ENCODE assay signal across 33 cellular contexts in genomic region chrX:19655032-19655431, GRCh38.
"Had no signal": no experiment of that assay in that cellular context is flagged by ENCODE, and none has a peak within 500 bp of the region (broad histone marks: within the 10 kb centered on the region; RNA-seq: fewer than 3 reads in every experiment).

No MANE protein-coding gene starts in this region.

- ATAC-seq: activated CD8-positive, alpha-beta T cell treated with anti-CD3 and anti-CD28 coated beads for 36 hours; activated naive CD4-positive, alpha-beta T cell treated with anti-CD3 and anti-CD28 coated beads, Interleukin-2, amount 50 U/mL, for 72 hours; activated T-cell treated with anti-CD3 and anti-CD28 coated beads, Interleukin-2, amount 50 U/mL, for 4 hours; activated T-helper 17 cell treated with anti-CD3 and anti-CD28 coated beads, Interleukin-2, amount 50 U/mL, for 72 hours; body of pancreas had no signal

- H3K9me3 Mint-ChIP-seq: activated B cell treated with CpG ODN at 0.5 μM for 24 hours; activated CD4-positive, alpha-beta memory T cell treated with anti-CD3 and anti-CD28 coated beads for 36 hours; activated CD8-positive, alpha-beta T cell treated with anti-CD3 and anti-CD28 coated beads for 36 hours; activated naive CD4-positive, alpha-beta T cell treated with anti-CD3 and anti-CD28 coated beads, Interleukin-2, amount 10 ng/mL, durations not matched to agents 7 days and 5 days; activated naive CD4-positive, alpha-beta T cell treated with anti-CD3 and anti-CD28 coated beads, Interleukin-2, amount 50 U/mL, for 72 hours; activated T-cell treated with anti-CD3 and anti-CD28 coated beads, Interleukin-2, amount 50 U/mL, for 4 hours; activated T-helper 1 cell treated with anti-CD3 and anti-CD28 coated beads, Interleukin-12 subunit alpha, Interleukin-12 subunit beta, Interleukin-2, Interleukin-4 antibody, amounts not matched to agents 30 ng/mL and 10 ng/mL and 1 ng/mL, durations not matched to agents 14 hours and 24 hours and 36 hours; activated T-helper 17 cell treated with anti-CD3 and anti-CD28 coated beads, Interleukin-2, amount 50 U/mL, for 72 hours; T-helper 1 cell treated with Interleukin-12 subunit alpha and Interleukin-12 subunit beta and Interleukin-4 antibody, amounts not matched to agents 30 μg/mL and 1 μg/mL, for 36 hours; T-helper 2 cell treated with Interferon-gamma antibody and Interleukin-4, amounts not matched to agents 5 μg/mL and 100 μg/mL, for 36 hours had no signal

- H3K27me3 Mint-ChIP-seq: activated B cell treated with CpG ODN at 0.5 μM for 24 hours; activated CD4-positive, alpha-beta memory T cell treated with anti-CD3 and anti-CD28 coated beads for 36 hours; activated CD4-positive, alpha-beta T cell treated with anti-CD3 and anti-CD28 coated beads, Interleukin-2, amount 10 ng/mL, durations not matched to agents 24 days and 14 days; activated CD8-positive, alpha-beta T cell treated with anti-CD3 and anti-CD28 coated beads for 36 hours; activated naive CD4-positive, alpha-beta T cell treated with anti-CD3 and anti-CD28 coated beads, Interleukin-2, amount 10 ng/mL, durations not matched to agents 7 days and 5 days; activated naive CD8-positive, alpha-beta T cell treated with anti-CD3 and anti-CD28 coated beads for 36 hours; activated T-helper 17 cell treated with anti-CD3 and anti-CD28 coated beads, Interleukin-2, amount 50 U/mL, for 72 hours had no signal

- H3K4me3 Mint-ChIP-seq: activated B cell treated with CpG ODN at 0.5 μM for 24 hours; activated CD4-positive, alpha-beta memory T cell treated with anti-CD3 and anti-CD28 coated beads for 36 hours; activated CD4-positive, alpha-beta T cell treated with anti-CD3 and anti-CD28 coated beads, Interleukin-2, amount 10 ng/mL, durations not matched to agents 24 days and 14 days; activated CD8-positive, alpha-beta T cell treated with anti-CD3 and anti-CD28 coated beads for 36 hours; activated naive CD4-positive, alpha-beta T cell treated with anti-CD3 and anti-CD28 coated beads, Interleukin-2, amount 10 ng/mL, durations not matched to agents 7 days and 5 days; activated naive CD8-positive, alpha-beta T cell treated with anti-CD3 and anti-CD28 coated beads for 36 hours; activated T-cell treated with anti-CD3 and anti-CD28 coated beads, Interleukin-2, amount 50 U/mL, for 4 hours; activated T-helper 1 cell treated with anti-CD3 and anti-CD28 coated beads, Interleukin-12 subunit alpha, Interleukin-12 subunit beta, Interleukin-2, Interleukin-4 antibody, amounts not matched to agents 30 ng/mL and 10 ng/mL and 1 ng/mL, durations not matched to agents 14 hours and 24 hours and 36 hours; activated T-helper 17 cell treated with anti-CD3 and anti-CD28 coated beads, Interleukin-2, amount 50 U/mL, for 72 hours; T-helper 1 cell treated with Interleukin-12 subunit alpha and Interleukin-12 subunit beta and Interleukin-4 antibody, amounts not matched to agents 30 μg/mL and 1 μg/mL, for 36 hours; T-helper 2 cell treated with Interferon-gamma antibody and Interleukin-4, amounts not matched to agents 5 μg/mL and 100 μg/mL, for 36 hours had no signal

- H3K9me3 ChIP-seq: adrenal gland, body of pancreas, breast epithelium had no signal

- H3K27ac ChIP-seq: adrenal gland, body of pancreas, brain microvascular endothelial cell, breast epithelium, VCaP had no signal

- DNase-seq: activated B cell treated with CpG ODN at 0.5 μM for 24 hours; activated CD4-positive, alpha-beta memory T cell treated with anti-CD3 and anti-CD28 coated beads for 36 hours; activated CD4-positive, alpha-beta T cell treated with anti-CD3 and anti-CD28 coated beads for 4 hours; activated CD4-positive, alpha-beta T cell treated with anti-CD3 and anti-CD28 coated beads, Interleukin-2, amount 10 ng/mL, durations not matched to agents 24 days and 14 days; activated CD4-positive, alpha-beta T cell treated with anti-CD3 and anti-CD28 coated beads, Interleukin-2, amount 50 U/mL, for 1 hour; activated CD4-positive, alpha-beta T cell treated with anti-CD3 and anti-CD28 coated beads, Interleukin-2, amount 50 U/mL, for 4 hours; activated CD4-positive, CD25-positive, alpha-beta regulatory T cell treated with anti-CD3 and anti-CD28 coated beads, Interleukin-2, amount 50 U/mL, for 72 hours; activated CD8-positive, alpha-beta memory T cell treated with anti-CD3 and anti-CD28 coated beads, Interleukin-2, amount 50 U/mL, for 4 hours; activated CD8-positive, alpha-beta T cell treated with anti-CD3 and anti-CD28 coated beads for 36 hours; activated effector memory CD4-positive, alpha-beta T cell treated with anti-CD3 and anti-CD28 coated beads, Interleukin-2, amount 50 U/mL, for 16 hours; activated gamma-delta T cell treated with Interleukin-2 at 50 U/mL for 16 hours; activated naive CD4-positive, alpha-beta T cell; activated naive CD4-positive, alpha-beta T cell treated with anti-CD3 and anti-CD28 coated beads, Interleukin-2, amount 10 ng/mL, durations not matched to agents 7 days and 5 days; activated naive CD8-positive, alpha-beta T cell treated with anti-CD3 and anti-CD28 coated beads for 36 hours; activated T-cell treated with anti-CD3 and anti-CD28 coated beads for 4 hours; activated T-cell treated with anti-CD3 and anti-CD28 coated beads, Interleukin-2, amount 50 U/mL, for 1 hour; activated T-cell treated with anti-CD3 and anti-CD28 coated beads, Interleukin-2, amount 50 U/mL, for 4 hours; adrenal gland; amniotic stem cell; aorta; body of pancreas; brain microvascular endothelial cell; central memory CD4-positive, alpha-beta T cell; T-helper 1 cell; T-helper 2 cell; T-helper 9 cell had no signal

- H3K27me3 ChIP-seq: adrenal gland, body of pancreas, brain microvascular endothelial cell had no signal

- H3K4me1 Mint-ChIP-seq: activated naive CD4-positive, alpha-beta T cell treated with anti-CD3 and anti-CD28 coated beads, Interleukin-2, amount 10 ng/mL, durations not matched to agents 7 days and 5 days had no signal

- H3K27ac Mint-ChIP-seq: activated B cell treated with CpG ODN at 0.5 μM for 24 hours; activated CD4-positive, alpha-beta memory T cell treated with anti-CD3 and anti-CD28 coated beads for 36 hours; activated naive CD4-positive, alpha-beta T cell treated with anti-CD3 and anti-CD28 coated beads, Interleukin-2, amount 10 ng/mL, durations not matched to agents 7 days and 5 days; activated naive CD8-positive, alpha-beta T cell treated with anti-CD3 and anti-CD28 coated beads for 36 hours; T-helper 1 cell treated with Interleukin-12 subunit alpha and Interleukin-12 subunit beta and Interleukin-4 antibody, amounts not matched to agents 30 μg/mL and 1 μg/mL, for 36 hours; T-helper 2 cell treated with Interferon-gamma antibody and Interleukin-4, amounts not matched to agents 5 μg/mL and 100 μg/mL, for 36 hours had no signal
